ENCODE assay signal across 1 cellular context in genomic region chr1:18922848-18923475, GRCh38.
TF ChIP-seq lines count a peak whose summit lies in the region.

No MANE protein-coding gene starts in this region.

TF ChIP-seq in GM23338, 12 proteins besides CTCF, POLR2A, EP300 and RAD21 (continued from another document):
- TF ChIP-seq, protein P1, sequence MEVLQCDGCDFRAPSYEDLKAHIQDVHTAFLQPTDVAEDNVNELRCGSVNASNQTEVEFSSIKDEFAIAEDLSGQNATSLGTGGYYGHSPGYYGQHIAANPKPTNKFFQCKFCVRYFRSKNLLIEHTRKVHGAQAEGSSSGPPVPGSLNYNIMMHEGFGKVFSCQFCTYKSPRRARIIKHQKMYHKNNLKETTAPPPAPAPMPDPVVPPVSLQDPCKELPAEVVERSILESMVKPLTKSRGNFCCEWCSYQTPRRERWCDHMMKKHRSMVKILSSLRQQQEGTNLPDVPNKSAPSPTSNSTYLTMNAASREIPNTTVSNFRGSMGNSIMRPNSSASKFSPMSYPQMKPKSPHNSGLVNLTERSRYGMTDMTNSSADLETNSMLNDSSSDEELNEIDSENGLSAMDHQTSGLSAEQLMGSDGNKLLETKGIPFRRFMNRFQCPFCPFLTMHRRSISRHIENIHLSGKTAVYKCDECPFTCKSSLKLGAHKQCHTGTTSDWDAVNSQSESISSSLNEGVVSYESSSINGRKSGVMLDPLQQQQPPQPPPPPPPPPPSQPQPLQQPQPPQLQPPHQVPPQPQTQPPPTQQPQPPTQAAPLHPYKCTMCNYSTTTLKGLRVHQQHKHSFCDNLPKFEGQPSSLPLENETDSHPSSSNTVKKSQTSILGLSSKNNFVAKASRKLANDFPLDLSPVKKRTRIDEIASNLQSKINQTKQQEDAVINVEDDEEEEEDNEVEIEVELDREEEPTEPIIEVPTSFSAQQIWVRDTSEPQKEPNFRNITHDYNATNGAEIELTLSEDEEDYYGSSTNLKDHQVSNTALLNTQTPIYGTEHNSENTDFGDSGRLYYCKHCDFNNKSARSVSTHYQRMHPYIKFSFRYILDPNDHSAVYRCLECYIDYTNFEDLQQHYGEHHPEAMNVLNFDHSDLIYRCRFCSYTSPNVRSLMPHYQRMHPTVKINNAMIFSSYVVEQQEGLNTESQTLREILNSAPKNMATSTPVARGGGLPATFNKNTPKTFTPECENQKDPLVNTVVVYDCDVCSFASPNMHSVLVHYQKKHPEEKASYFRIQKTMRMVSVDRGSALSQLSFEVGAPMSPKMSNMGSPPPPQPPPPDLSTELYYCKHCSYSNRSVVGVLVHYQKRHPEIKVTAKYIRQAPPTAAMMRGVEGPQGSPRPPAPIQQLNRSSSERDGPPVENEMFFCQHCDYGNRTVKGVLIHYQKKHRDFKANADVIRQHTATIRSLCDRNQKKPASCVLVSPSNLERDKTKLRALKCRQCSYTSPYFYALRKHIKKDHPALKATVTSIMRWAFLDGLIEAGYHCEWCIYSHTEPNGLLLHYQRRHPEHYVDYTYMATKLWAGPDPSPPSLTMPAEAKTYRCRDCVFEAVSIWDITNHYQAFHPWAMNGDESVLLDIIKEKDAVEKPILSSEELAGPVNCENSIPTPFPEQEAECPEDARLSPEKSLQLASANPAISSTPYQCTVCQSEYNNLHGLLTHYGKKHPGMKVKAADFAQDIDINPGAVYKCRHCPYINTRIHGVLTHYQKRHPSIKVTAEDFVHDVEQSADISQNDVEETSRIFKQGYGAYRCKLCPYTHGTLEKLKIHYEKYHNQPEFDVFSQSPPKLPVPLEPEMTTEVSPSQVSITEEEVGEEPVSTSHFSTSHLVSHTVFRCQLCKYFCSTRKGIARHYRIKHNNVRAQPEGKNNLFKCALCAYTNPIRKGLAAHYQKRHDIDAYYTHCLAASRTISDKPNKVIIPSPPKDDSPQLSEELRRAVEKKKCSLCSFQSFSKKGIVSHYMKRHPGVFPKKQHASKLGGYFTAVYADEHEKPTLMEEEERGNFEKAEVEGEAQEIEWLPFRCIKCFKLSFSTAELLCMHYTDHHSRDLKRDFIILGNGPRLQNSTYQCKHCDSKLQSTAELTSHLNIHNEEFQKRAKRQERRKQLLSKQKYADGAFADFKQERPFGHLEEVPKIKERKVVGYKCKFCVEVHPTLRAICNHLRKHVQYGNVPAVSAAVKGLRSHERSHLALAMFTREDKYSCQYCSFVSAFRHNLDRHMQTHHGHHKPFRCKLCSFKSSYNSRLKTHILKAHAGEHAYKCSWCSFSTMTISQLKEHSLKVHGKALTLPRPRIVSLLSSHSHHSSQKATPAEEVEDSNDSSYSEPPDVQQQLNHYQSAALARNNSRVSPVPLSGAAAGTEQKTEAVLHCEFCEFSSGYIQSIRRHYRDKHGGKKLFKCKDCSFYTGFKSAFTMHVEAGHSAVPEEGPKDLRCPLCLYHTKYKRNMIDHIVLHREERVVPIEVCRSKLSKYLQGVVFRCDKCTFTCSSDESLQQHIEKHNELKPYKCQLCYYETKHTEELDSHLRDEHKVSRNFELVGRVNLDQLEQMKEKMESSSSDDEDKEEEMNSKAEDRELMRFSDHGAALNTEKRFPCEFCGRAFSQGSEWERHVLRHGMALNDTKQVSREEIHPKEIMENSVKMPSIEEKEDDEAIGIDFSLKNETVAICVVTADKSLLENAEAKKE (CRISPR knock-in tag; IDR thresholded peaks at IDR 0.05) = no peak
- TF ChIP-seq, protein P2, sequence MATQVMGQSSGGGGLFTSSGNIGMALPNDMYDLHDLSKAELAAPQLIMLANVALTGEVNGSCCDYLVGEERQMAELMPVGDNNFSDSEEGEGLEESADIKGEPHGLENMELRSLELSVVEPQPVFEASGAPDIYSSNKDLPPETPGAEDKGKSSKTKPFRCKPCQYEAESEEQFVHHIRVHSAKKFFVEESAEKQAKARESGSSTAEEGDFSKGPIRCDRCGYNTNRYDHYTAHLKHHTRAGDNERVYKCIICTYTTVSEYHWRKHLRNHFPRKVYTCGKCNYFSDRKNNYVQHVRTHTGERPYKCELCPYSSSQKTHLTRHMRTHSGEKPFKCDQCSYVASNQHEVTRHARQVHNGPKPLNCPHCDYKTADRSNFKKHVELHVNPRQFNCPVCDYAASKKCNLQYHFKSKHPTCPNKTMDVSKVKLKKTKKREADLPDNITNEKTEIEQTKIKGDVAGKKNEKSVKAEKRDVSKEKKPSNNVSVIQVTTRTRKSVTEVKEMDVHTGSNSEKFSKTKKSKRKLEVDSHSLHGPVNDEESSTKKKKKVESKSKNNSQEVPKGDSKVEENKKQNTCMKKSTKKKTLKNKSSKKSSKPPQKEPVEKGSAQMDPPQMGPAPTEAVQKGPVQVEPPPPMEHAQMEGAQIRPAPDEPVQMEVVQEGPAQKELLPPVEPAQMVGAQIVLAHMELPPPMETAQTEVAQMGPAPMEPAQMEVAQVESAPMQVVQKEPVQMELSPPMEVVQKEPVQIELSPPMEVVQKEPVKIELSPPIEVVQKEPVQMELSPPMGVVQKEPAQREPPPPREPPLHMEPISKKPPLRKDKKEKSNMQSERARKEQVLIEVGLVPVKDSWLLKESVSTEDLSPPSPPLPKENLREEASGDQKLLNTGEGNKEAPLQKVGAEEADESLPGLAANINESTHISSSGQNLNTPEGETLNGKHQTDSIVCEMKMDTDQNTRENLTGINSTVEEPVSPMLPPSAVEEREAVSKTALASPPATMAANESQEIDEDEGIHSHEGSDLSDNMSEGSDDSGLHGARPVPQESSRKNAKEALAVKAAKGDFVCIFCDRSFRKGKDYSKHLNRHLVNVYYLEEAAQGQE (IDR thresholded peaks at IDR 0.05; ENCODE audit: unreplicated experiment) = no peak
- TF ChIP-seq EZH2phosphoT487 (IDR thresholded peaks at IDR 0.05; ENCODE audit: unreplicated experiment) (no peak), NANOG (IDR thresholded peaks at IDR 0.05; ENCODE audit: borderline replicate concordance) (no peak), POLR2AphosphoS5 (IDR thresholded peaks at IDR 0.05; ENCODE audit: low read depth) (no peak)
